ENCODE assay signal across 2 cellular contexts in the genomic region with DNA sequence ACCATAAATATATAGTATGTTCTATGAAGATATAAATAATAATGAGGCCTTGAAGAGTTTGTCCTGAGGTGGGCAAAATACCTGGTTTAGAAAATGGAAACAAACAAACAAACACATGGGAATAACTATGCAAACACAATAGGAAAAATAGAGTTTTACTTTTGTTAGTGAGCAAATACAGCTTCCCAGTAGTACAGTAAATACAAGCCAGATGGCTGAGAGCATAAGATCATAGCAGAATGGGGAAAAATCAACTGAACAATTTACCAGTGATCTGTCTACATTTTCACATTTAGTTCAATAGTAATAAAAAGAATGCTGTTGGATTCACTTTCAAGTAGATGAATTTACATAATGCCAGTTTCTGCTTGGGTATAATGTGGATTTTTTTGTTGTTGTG.
TF ChIP-seq lines count a peak whose summit lies in the region.

No MANE protein-coding gene starts in this region.

TF ChIP-seq in SK-N-SH, 30 proteins besides CTCF, POLR2A, EP300 and RAD21:
- TF ChIP-seq GABPA (IDR thresholded peaks at IDR 0.05; ENCODE audit: low read depth): no peak
- no peak for TF ChIP-seq RXRA (IDR thresholded peaks at IDR 0.05; ENCODE audit: borderline replicate concordance, low read depth)
- TF ChIP-seq TAF1 (IDR thresholded peaks at IDR 0.05; ENCODE audit: borderline replicate concordance, low read depth, low read length): no peak
- no peak for TF ChIP-seq NRF1 (IDR thresholded peaks at IDR 0.05; ENCODE audit: low read depth, low read length)
- TF ChIP-seq MXI1 (IDR thresholded peaks at IDR 0.05; ENCODE audit: low read depth, low read length): no peak
- TF ChIP-seq ELF1 (IDR thresholded peaks at IDR 0.05): no peak
- no peak for TF ChIP-seq RCOR1 (IDR thresholded peaks at IDR 0.05; ENCODE audit: low read length)
- no peak for TF ChIP-seq SIN3A (IDR thresholded peaks at IDR 0.05; ENCODE audit: borderline replicate concordance, low read depth, low read length)
- TF ChIP-seq, protein P1, sequence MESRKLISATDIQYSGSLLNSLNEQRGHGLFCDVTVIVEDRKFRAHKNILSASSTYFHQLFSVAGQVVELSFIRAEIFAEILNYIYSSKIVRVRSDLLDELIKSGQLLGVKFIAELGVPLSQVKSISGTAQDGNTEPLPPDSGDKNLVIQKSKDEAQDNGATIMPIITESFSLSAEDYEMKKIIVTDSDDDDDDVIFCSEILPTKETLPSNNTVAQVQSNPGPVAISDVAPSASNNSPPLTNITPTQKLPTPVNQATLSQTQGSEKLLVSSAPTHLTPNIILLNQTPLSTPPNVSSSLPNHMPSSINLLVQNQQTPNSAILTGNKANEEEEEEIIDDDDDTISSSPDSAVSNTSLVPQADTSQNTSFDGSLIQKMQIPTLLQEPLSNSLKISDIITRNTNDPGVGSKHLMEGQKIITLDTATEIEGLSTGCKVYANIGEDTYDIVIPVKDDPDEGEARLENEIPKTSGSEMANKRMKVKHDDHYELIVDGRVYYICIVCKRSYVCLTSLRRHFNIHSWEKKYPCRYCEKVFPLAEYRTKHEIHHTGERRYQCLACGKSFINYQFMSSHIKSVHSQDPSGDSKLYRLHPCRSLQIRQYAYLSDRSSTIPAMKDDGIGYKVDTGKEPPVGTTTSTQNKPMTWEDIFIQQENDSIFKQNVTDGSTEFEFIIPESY (IDR thresholded peaks at IDR 0.05; ENCODE audit: borderline replicate concordance, low read depth): no peak
- no peak for TF ChIP-seq POLR2AphosphoS5 (IDR thresholded peaks at IDR 0.05; ENCODE audit: low read depth, low read length)
- TF ChIP-seq, protein P2, sequence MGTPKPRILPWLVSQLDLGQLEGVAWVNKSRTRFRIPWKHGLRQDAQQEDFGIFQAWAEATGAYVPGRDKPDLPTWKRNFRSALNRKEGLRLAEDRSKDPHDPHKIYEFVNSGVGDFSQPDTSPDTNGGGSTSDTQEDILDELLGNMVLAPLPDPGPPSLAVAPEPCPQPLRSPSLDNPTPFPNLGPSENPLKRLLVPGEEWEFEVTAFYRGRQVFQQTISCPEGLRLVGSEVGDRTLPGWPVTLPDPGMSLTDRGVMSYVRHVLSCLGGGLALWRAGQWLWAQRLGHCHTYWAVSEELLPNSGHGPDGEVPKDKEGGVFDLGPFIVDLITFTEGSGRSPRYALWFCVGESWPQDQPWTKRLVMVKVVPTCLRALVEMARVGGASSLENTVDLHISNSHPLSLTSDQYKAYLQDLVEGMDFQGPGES (IDR thresholded peaks at IDR 0.05; ENCODE audit: low read depth, low read length): no peak
- TF ChIP-seq TCF12 (IDR thresholded peaks at IDR 0.05): no peak
- TF ChIP-seq MEF2A (IDR thresholded peaks at IDR 0.05; ENCODE audit: borderline replicate concordance, low read depth): no peak
- TF ChIP-seq SMC3 (IDR thresholded peaks at IDR 0.05; ENCODE audit: low read depth, low read length): no peak
- TF ChIP-seq, protein P3, sequence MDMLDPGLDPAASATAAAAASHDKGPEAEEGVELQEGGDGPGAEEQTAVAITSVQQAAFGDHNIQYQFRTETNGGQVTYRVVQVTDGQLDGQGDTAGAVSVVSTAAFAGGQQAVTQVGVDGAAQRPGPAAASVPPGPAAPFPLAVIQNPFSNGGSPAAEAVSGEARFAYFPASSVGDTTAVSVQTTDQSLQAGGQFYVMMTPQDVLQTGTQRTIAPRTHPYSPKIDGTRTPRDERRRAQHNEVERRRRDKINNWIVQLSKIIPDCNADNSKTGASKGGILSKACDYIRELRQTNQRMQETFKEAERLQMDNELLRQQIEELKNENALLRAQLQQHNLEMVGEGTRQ (IDR thresholded peaks at IDR 0.05; ENCODE audit: borderline replicate concordance, low read depth, low read length): no peak

TF ChIP-seq in SK-N-SH treated with all-trans-retinoic acid at 6 μM for 48 hours, 23 proteins besides CTCF, POLR2A, EP300 and RAD21:
- TF ChIP-seq ZNF565 (CRISPR knock-in tag; conservative IDR thresholded peaks at IDR 0.05; ENCODE audit: low read depth): no peak
- TF ChIP-seq, protein P4, sequence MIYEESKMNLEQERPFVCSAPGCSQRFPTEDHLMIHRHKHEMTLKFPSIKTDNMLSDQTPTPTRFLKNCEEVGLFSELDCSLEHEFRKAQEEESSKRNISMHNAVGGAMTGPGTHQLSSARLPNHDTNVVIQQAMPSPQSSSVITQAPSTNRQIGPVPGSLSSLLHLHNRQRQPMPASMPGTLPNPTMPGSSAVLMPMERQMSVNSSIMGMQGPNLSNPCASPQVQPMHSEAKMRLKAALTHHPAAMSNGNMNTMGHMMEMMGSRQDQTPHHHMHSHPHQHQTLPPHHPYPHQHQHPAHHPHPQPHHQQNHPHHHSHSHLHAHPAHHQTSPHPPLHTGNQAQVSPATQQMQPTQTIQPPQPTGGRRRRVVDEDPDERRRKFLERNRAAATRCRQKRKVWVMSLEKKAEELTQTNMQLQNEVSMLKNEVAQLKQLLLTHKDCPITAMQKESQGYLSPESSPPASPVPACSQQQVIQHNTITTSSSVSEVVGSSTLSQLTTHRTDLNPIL (CRISPR knock-in tag; IDR thresholded peaks at IDR 0.05; ENCODE audit: low read depth): no peak
